ENCODE assay signal across 8 cellular contexts in genomic region chr1:6600410-6601048, GRCh38. TPM values are rescaled to one million over a fixed set of nuclear protein-coding genes. Genes with fewer than 3 reads are reported as not detected.
DNase-seq lines count a peak whose midpoint lies in the region; ATAC-seq, FAIRE-seq and TF ChIP-seq lines count a peak whose summit lies in the region.

No MANE protein-coding gene starts in this region.

- POLR2A ChIA-PET in HepG2 (lab: Yijun Ruan, JAX), result interaction anchor here (1.3 to 7.1 kb wide), 8 partner anchors 9 to 110 kb away, joined by 4 to 113 read pairs (median 6); partner anchors contain the start of genes NOL9, PHF13, PLEKHG5 and TAS1R1

- H3K27me3 ChIP-seq in BLaER1 (no peaks in the 10 kb centered on the region), HepG2 (ENCODE audit: control insufficient read depth in 1 of 2, insufficient read depth in 2 of 2, low read length in 2 of 2) (no peaks in the 10 kb centered on the region; a peak in 1 of 5 replicates), thymus (ENCODE audit: control insufficient read depth, insufficient read depth) (no peaks in the 10 kb centered on the region)

- peak; percentile 10; the same call in 1 of the 2 replicates for TF ChIP-seq RAD21 in HepG2 (CRISPR knock-in tag; IDR thresholded peaks at IDR 0.05)

- BruUV-seq in HepG2 (replicated peaks; lab: Mats Ljungman, UMichigan), result TSS peak; percentile 39

- H2AFZ ChIP-seq in HepG2 (ENCODE audit: low read length), result no peak overlapping the region

- CTCF ChIA-PET in HepG2 (lab: Yijun Ruan, JAX; ENCODE audit: low intra/inter-chr PET ratio, low total read pairs), result no interaction called here

- intact Hi-C loops in HepG2 (cut with micrococcal nuclease; ENCODE audit: unreplicated experiment), result loop anchor here (2.0 kb wide), 1 partner anchor 22 kb away; the partner anchor contains the start of gene ZBTB48

- no peak for TF ChIP-seq EP300 in HepG2 (IDR thresholded peaks at IDR 0.05; ENCODE audit: low read depth in 2 of 2, low read length in 2 of 2)
- TF ChIP-seq EP300 in HepG2 (CRISPR knock-in tag; IDR thresholded peaks at IDR 0.05; ENCODE audit: borderline replicate concordance), result no peak

- H3K27ac ChIP-seq in BLaER1 (peak overlapping the region; percentile 82), HepG2 (ENCODE audit: extremely low read length, insufficient read depth, low read length) (peak overlapping the region; percentile 100), thymus (ENCODE audit: low read depth) (peak overlapping the region; percentile 47)

- peaks cover 67% of the 10 kb centered on the region for H4K20me1 ChIP-seq in BLaER1
- H4K20me1 ChIP-seq in HepG2 (ENCODE audit: insufficient read depth, low read length), result peaks cover 51% of the 10 kb centered on the region

- H3K4me1 ChIP-seq in BLaER1, result peaks cover 43% of the 10 kb centered on the region
- H3K4me1 ChIP-seq in HepG2 (ENCODE audit: insufficient read depth, low read length), result peaks cover 52% of the 10 kb centered on the region
- H3K4me1 ChIP-seq in thymus (ENCODE audit: control insufficient read depth, insufficient read depth, low read length), result peaks cover 17% of the 10 kb centered on the region

- H3K9ac ChIP-seq in BLaER1 (peak overlapping the region; percentile 84), HepG2 (ENCODE audit: insufficient read depth, low read depth, low read length) (peak overlapping the region; percentile 87)

- H3K79me2 ChIP-seq in HepG2 (ENCODE audit: insufficient read depth, low read length), result peaks cover 56% of the 10 kb centered on the region

- H3K4me2 ChIP-seq in BLaER1 (peak overlapping the region; percentile 91), HepG2 (ENCODE audit: low read depth, low read length) (peak overlapping the region; percentile 97)

- peak; percentile 4 for ATAC-seq in HG03108 (IDR thresholded peaks at IDR 0.05; ENCODE audit: unreplicated experiment)
- ATAC-seq in HepG2, result no peak
- ATAC-seq in HG03457 (IDR thresholded peaks at IDR 0.05; ENCODE audit: unreplicated experiment), result no peak

- H3K36me3 ChIP-seq in BLaER1 (peaks cover 39% of the 10 kb centered on the region), HepG2 (replicated peaks in 1 of 2; ENCODE audit: control insufficient read depth in 1 of 2, insufficient read depth in 2 of 2, low read length in 2 of 2) (peaks cover 22 to 39% of the 10 kb centered on the region in 2 experiments), thymus (ENCODE audit: control insufficient read depth, insufficient read depth) (peaks cover 28% of the 10 kb centered on the region)

- 24% methylated on average over 8 of the region's 10 CpGs for WGBS in HepG2 (ENCODE audit: low lambda C conversion rate)
- WGBS in thymus, result 21% methylated on average over 10 of the region's 10 CpGs

- in situ Hi-C loops in astrocyte of the cerebellum (cut with HindIII; ENCODE audit: low sequenced_read_pairs), result no loop called here
- in situ Hi-C loops in HepG2 (cut with HindIII; ENCODE audit: extremely low pct_ligation_motif_present, low pct_unique_long_range_greater_than_20kb), result no loop called here
- in situ Hi-C loops in ACHN (cut with HindIII; ENCODE audit: low pct_ligation_motif_present, low pct_unique_long_range_greater_than_20kb, low sequenced_read_pairs), result no loop called here

- peak overlapping the region; percentile 77 for H3K4me3 ChIP-seq in BLaER1
- H3K4me3 ChIP-seq in astrocyte of the cerebellum (ENCODE audit: low read depth, low read length), result peak overlapping the region; percentile 89
- H3K4me3 ChIP-seq in HepG2 (replicated peaks in 1 of 3; ENCODE audit: insufficient read depth in 1 of 3, low read depth in 2 of 3, low read length in 3 of 3), result peak overlapping the region; percentile 77 to 93 (median 92)
- peak overlapping the region; percentile 92 for H3K4me3 ChIP-seq in thymus (ENCODE audit: low read length)

- no peak; a peak in 1 of 4 replicates for TF ChIP-seq POLR2A in HepG2 (IDR thresholded peaks at IDR 0.05; ENCODE audit: insufficient read depth in 1 of 2, low read depth in 2 of 2, low read length in 2 of 2)

- H3K9me3 ChIP-seq in BLaER1 (no peaks in the 10 kb centered on the region), HepG2 (ENCODE audit: low read length) (no peaks in the 10 kb centered on the region), thymus (ENCODE audit: control insufficient read depth) (no peaks in the 10 kb centered on the region)

- FAIRE-seq in HepG2 (lab: Jason Lieb, UNC), result no peak

- DNase-seq in astrocyte of the cerebellum (ENCODE audit: low read depth) (no peak), HepG2 (ENCODE audit: low spot score) (no peak), ACHN (no peak)
- DNase-seq in NK-92 treated with Interleukin-12 subunit alpha and Interleukin-12 subunit beta, amount 100 ng/mL, for 24 hours (lab: John Stamatoyannopoulos, UW), result no peak

- TF ChIP-seq CTCF in astrocyte of the cerebellum (IDR thresholded peaks at IDR 0.05; ENCODE audit: low read depth, low read length, missing control alignments) (no peak), HepG2 (CRISPR knock-in tag; IDR thresholded peaks at IDR 0.05) (no peak)

RNA-seq across cellular contexts. Expression of gene KLHL21, which starts 2.1 kb away (rescaled TPM):
- 20.9 and 25.0 TPM in 2 replicates for total RNA-seq in HepG2 (2016; rRNA removed; fragmentation: Illumina TruSeq; extraction: Trizol)
- 4.1 and 5.1 TPM in 2 replicates for total RNA-seq in HepG2 (2016; cell fraction: cytosol; rRNA removed; fragmentation: Illumina TruSeq; extraction: Trizol; ENCODE audit: low read depth)
- total RNA-seq in HepG2 (2016; cell fraction: insoluble cytoplasmic fraction; rRNA removed; fragmentation: Illumina TruSeq; extraction: Trizol), result 16.6 and 24.3 TPM in 2 replicates
- total RNA-seq in HepG2 (2016; cell fraction: membrane; rRNA removed; fragmentation: Illumina TruSeq; extraction: Trizol), result 11.5 and 11.6 TPM in 2 replicates
- total RNA-seq in HepG2 (2016; cell fraction: nucleus; rRNA removed; fragmentation: Illumina TruSeq; extraction: Trizol), result 22.1 and 26.1 TPM in 2 replicates
- polyA plus RNA-seq in HepG2 (2011; rRNA removed) (14.8 and 19.9 TPM in 2 replicates), thymus (13.6 TPM)
- 10.9 and 14.4 TPM in 2 replicates for polyA plus RNA-seq in HepG2 (2011; cell fraction: cytosol; rRNA removed)
- polyA plus RNA-seq in HepG2 (2011; cell fraction: nucleus; rRNA removed), result 95.0 and 99.0 TPM in 2 replicates
- polyA plus RNA-seq in HepG2 (2012), result 13.7 and 34.6 TPM in 2 replicates
- polyA plus RNA-seq in HepG2 (2016; cell fraction: cytosol; fragmentation: Illumina TruSeq; extraction: Trizol; ENCODE audit: low read depth), result 2.2 and 2.8 TPM in 2 replicates
- polyA plus RNA-seq in HepG2 (2016; cell fraction: insoluble cytoplasmic fraction; fragmentation: Illumina TruSeq; extraction: Trizol; ENCODE audit: low read depth), result 14.0 and 18.0 TPM in 2 replicates
- polyA plus RNA-seq in HepG2 (2016; cell fraction: membrane; fragmentation: Illumina TruSeq; extraction: Trizol; ENCODE audit: low read depth), result 4.8 and 5.2 TPM in 2 replicates
- polyA plus RNA-seq in HepG2 (2016; cell fraction: nucleus; fragmentation: Illumina TruSeq; extraction: Trizol; ENCODE audit: insufficient read depth, low read depth), result 41.5 and 42.6 TPM in 2 replicates
- polyA minus RNA-seq in HepG2 (2011; rRNA and poly(A)+ RNA removed; ENCODE audit: low replicate concordance), result 28.3 and 69.9 TPM in 2 replicates
- 21.0 and 26.5 TPM in 2 replicates for polyA minus RNA-seq in HepG2 (2011; cell fraction: cytosol; rRNA and poly(A)+ RNA removed)
- 34.2 and 40.8 TPM in 2 replicates for polyA minus RNA-seq in HepG2 (2011; cell fraction: nucleus; rRNA and poly(A)+ RNA removed)

RNA-seq across cellular contexts. Expression of gene PHF13, which starts 13.0 kb away (rescaled TPM):
- total RNA-seq in HepG2 (2016; rRNA removed; fragmentation: Illumina TruSeq; extraction: Trizol), result 7.4 and 8.4 TPM in 2 replicates
- 1.8 TPM in 2 replicates for total RNA-seq in HepG2 (2016; cell fraction: cytosol; rRNA removed; fragmentation: Illumina TruSeq; extraction: Trizol; ENCODE audit: low read depth)
- 7.7 and 8.2 TPM in 2 replicates for total RNA-seq in HepG2 (2016; cell fraction: insoluble cytoplasmic fraction; rRNA removed; fragmentation: Illumina TruSeq; extraction: Trizol)
- 5.3 and 5.8 TPM in 2 replicates for total RNA-seq in HepG2 (2016; cell fraction: membrane; rRNA removed; fragmentation: Illumina TruSeq; extraction: Trizol)
- total RNA-seq in HepG2 (2016; cell fraction: nucleus; rRNA removed; fragmentation: Illumina TruSeq; extraction: Trizol), result 8.5 and 10.6 TPM in 2 replicates
- polyA plus RNA-seq in HepG2 (2011; rRNA removed) (4.7 and 6.1 TPM in 2 replicates), thymus (11.4 TPM)
- 3.7 and 4.9 TPM in 2 replicates for polyA plus RNA-seq in HepG2 (2011; cell fraction: cytosol; rRNA removed)
- 9.9 and 12.6 TPM in 2 replicates for polyA plus RNA-seq in HepG2 (2011; cell fraction: nucleus; rRNA removed)
- polyA plus RNA-seq in HepG2 (2012), result 15.6 and 16.1 TPM in 2 replicates
- polyA plus RNA-seq in HepG2 (2016; cell fraction: cytosol; fragmentation: Illumina TruSeq; extraction: Trizol; ENCODE audit: low read depth), result 0.83 and 0.97 TPM in 2 replicates
- 9.5 and 10.6 TPM in 2 replicates for polyA plus RNA-seq in HepG2 (2016; cell fraction: insoluble cytoplasmic fraction; fragmentation: Illumina TruSeq; extraction: Trizol; ENCODE audit: low read depth)
- polyA plus RNA-seq in HepG2 (2016; cell fraction: membrane; fragmentation: Illumina TruSeq; extraction: Trizol; ENCODE audit: low read depth), result 2.9 and 3.0 TPM in 2 replicates
- 19.2 and 19.9 TPM in 2 replicates for polyA plus RNA-seq in HepG2 (2016; cell fraction: nucleus; fragmentation: Illumina TruSeq; extraction: Trizol; ENCODE audit: insufficient read depth, low read depth)
- 2.6 and 5.3 TPM in 2 replicates for polyA minus RNA-seq in HepG2 (2011; rRNA and poly(A)+ RNA removed; ENCODE audit: low replicate concordance)
- 4.9 and 7.5 TPM in 2 replicates for polyA minus RNA-seq in HepG2 (2011; cell fraction: cytosol; rRNA and poly(A)+ RNA removed)
- polyA minus RNA-seq in HepG2 (2011; cell fraction: nucleus; rRNA and poly(A)+ RNA removed), result 4.2 and 4.7 TPM in 2 replicates

RNA-seq across cellular contexts. Expression of gene ZBTB48, which starts 20.7 kb away (rescaled TPM):
- total RNA-seq in HepG2 (2016; rRNA removed; fragmentation: Illumina TruSeq; extraction: Trizol), result 13.8 and 17.1 TPM in 2 replicates
- 5.0 and 5.2 TPM in 2 replicates for total RNA-seq in HepG2 (2016; cell fraction: cytosol; rRNA removed; fragmentation: Illumina TruSeq; extraction: Trizol; ENCODE audit: low read depth)
- total RNA-seq in HepG2 (2016; cell fraction: insoluble cytoplasmic fraction; rRNA removed; fragmentation: Illumina TruSeq; extraction: Trizol), result 8.3 and 21.5 TPM in 2 replicates
- total RNA-seq in HepG2 (2016; cell fraction: membrane; rRNA removed; fragmentation: Illumina TruSeq; extraction: Trizol), result 5.7 and 8.8 TPM in 2 replicates
- 17.3 and 20.3 TPM in 2 replicates for total RNA-seq in HepG2 (2016; cell fraction: nucleus; rRNA removed; fragmentation: Illumina TruSeq; extraction: Trizol)
- polyA plus RNA-seq in HepG2 (2011; rRNA removed) (13.0 and 18.1 TPM in 2 replicates), thymus (124 TPM)
- polyA plus RNA-seq in HepG2 (2011; cell fraction: cytosol; rRNA removed), result 10.2 and 13.3 TPM in 2 replicates
- polyA plus RNA-seq in HepG2 (2011; cell fraction: nucleus; rRNA removed), result 62.4 and 69.3 TPM in 2 replicates
- 9.9 and 13.5 TPM in 2 replicates for polyA plus RNA-seq in HepG2 (2012)
- polyA plus RNA-seq in HepG2 (2016; cell fraction: cytosol; fragmentation: Illumina TruSeq; extraction: Trizol; ENCODE audit: low read depth), result 3.7 and 4.2 TPM in 2 replicates
- polyA plus RNA-seq in HepG2 (2016; cell fraction: insoluble cytoplasmic fraction; fragmentation: Illumina TruSeq; extraction: Trizol; ENCODE audit: low read depth), result 7.6 TPM in 2 replicates
- polyA plus RNA-seq in HepG2 (2016; cell fraction: membrane; fragmentation: Illumina TruSeq; extraction: Trizol; ENCODE audit: low read depth), result 5.0 and 5.6 TPM in 2 replicates
- 44.7 and 51.5 TPM in 2 replicates for polyA plus RNA-seq in HepG2 (2016; cell fraction: nucleus; fragmentation: Illumina TruSeq; extraction: Trizol; ENCODE audit: insufficient read depth, low read depth)
- 30.6 and 46.1 TPM in 2 replicates for polyA minus RNA-seq in HepG2 (2011; rRNA and poly(A)+ RNA removed; ENCODE audit: low replicate concordance)
- polyA minus RNA-seq in HepG2 (2011; cell fraction: cytosol; rRNA and poly(A)+ RNA removed), result 4.3 and 8.8 TPM in 2 replicates
- 18.5 and 19.6 TPM in 2 replicates for polyA minus RNA-seq in HepG2 (2011; cell fraction: nucleus; rRNA and poly(A)+ RNA removed)

RNA-seq across cellular contexts. Expression of gene THAP3, which starts 24.1 kb away (rescaled TPM):
- total RNA-seq in HepG2 (2016; rRNA removed; fragmentation: Illumina TruSeq; extraction: Trizol), result 14.9 and 15.0 TPM in 2 replicates
- 9.0 and 9.7 TPM in 2 replicates for total RNA-seq in HepG2 (2016; cell fraction: cytosol; rRNA removed; fragmentation: Illumina TruSeq; extraction: Trizol; ENCODE audit: low read depth)
- total RNA-seq in HepG2 (2016; cell fraction: insoluble cytoplasmic fraction; rRNA removed; fragmentation: Illumina TruSeq; extraction: Trizol), result 15.7 and 15.9 TPM in 2 replicates
- total RNA-seq in HepG2 (2016; cell fraction: membrane; rRNA removed; fragmentation: Illumina TruSeq; extraction: Trizol), result 12.2 and 13.1 TPM in 2 replicates
- 12.6 and 13.1 TPM in 2 replicates for total RNA-seq in HepG2 (2016; cell fraction: nucleus; rRNA removed; fragmentation: Illumina TruSeq; extraction: Trizol)
- polyA plus RNA-seq in HepG2 (2011; rRNA removed) (10.3 and 12.1 TPM in 2 replicates), thymus (22.2 TPM)
- 7.0 and 10.7 TPM in 2 replicates for polyA plus RNA-seq in HepG2 (2011; cell fraction: cytosol; rRNA removed)
- polyA plus RNA-seq in HepG2 (2011; cell fraction: nucleus; rRNA removed), result 24.3 and 30.1 TPM in 2 replicates
- polyA plus RNA-seq in HepG2 (2012), result 8.1 and 8.4 TPM in 2 replicates
- polyA plus RNA-seq in HepG2 (2016; cell fraction: cytosol; fragmentation: Illumina TruSeq; extraction: Trizol; ENCODE audit: low read depth), result 4.4 and 4.8 TPM in 2 replicates
- polyA plus RNA-seq in HepG2 (2016; cell fraction: insoluble cytoplasmic fraction; fragmentation: Illumina TruSeq; extraction: Trizol; ENCODE audit: low read depth), result 11.7 and 12.3 TPM in 2 replicates
- polyA plus RNA-seq in HepG2 (2016; cell fraction: membrane; fragmentation: Illumina TruSeq; extraction: Trizol; ENCODE audit: low read depth), result 5.1 and 6.0 TPM in 2 replicates
- 24.7 and 27.0 TPM in 2 replicates for polyA plus RNA-seq in HepG2 (2016; cell fraction: nucleus; fragmentation: Illumina TruSeq; extraction: Trizol; ENCODE audit: insufficient read depth, low read depth)
- polyA minus RNA-seq in HepG2 (2011; rRNA and poly(A)+ RNA removed; ENCODE audit: low replicate concordance), result 17.1 and 18.0 TPM in 2 replicates
- polyA minus RNA-seq in HepG2 (2011; cell fraction: cytosol; rRNA and poly(A)+ RNA removed), result 3.2 and 4.4 TPM in 2 replicates
- polyA minus RNA-seq in HepG2 (2011; cell fraction: nucleus; rRNA and poly(A)+ RNA removed), result 8.4 and 9.4 TPM in 2 replicates

RNA-seq across cellular contexts. Expression of gene TAS1R1, which starts 45.4 kb away (rescaled TPM):
- total RNA-seq in HepG2 (2016; rRNA removed; fragmentation: Illumina TruSeq; extraction: Trizol), result 0.98 and 1.4 TPM in 2 replicates
- 0.26 and 0.30 TPM in 2 replicates for total RNA-seq in HepG2 (2016; cell fraction: cytosol; rRNA removed; fragmentation: Illumina TruSeq; extraction: Trizol; ENCODE audit: low read depth)
- 1.4 and 1.7 TPM in 2 replicates for total RNA-seq in HepG2 (2016; cell fraction: insoluble cytoplasmic fraction; rRNA removed; fragmentation: Illumina TruSeq; extraction: Trizol)
- total RNA-seq in HepG2 (2016; cell fraction: membrane; rRNA removed; fragmentation: Illumina TruSeq; extraction: Trizol), result 1.1 and 2.0 TPM in 2 replicates
- 1.1 TPM in 2 replicates for total RNA-seq in HepG2 (2016; cell fraction: nucleus; rRNA removed; fragmentation: Illumina TruSeq; extraction: Trizol)
- polyA plus RNA-seq in HepG2 (2011; rRNA removed) (1.6 and 1.9 TPM in 2 replicates), thymus (not detected)
- 1.8 and 2.4 TPM in 2 replicates for polyA plus RNA-seq in HepG2 (2011; cell fraction: cytosol; rRNA removed)
- polyA plus RNA-seq in HepG2 (2011; cell fraction: nucleus; rRNA removed), result 0.93 and 1.9 TPM in 2 replicates
- polyA plus RNA-seq in HepG2 (2012), result 0.30 and 0.32 TPM in 2 replicates
- 0.71 and 0.72 TPM in 2 replicates for polyA plus RNA-seq in HepG2 (2016; cell fraction: cytosol; fragmentation: Illumina TruSeq; extraction: Trizol; ENCODE audit: low read depth)
- polyA plus RNA-seq in HepG2 (2016; cell fraction: insoluble cytoplasmic fraction; fragmentation: Illumina TruSeq; extraction: Trizol; ENCODE audit: low read depth), result 0.81 and 1.2 TPM in 2 replicates
- 1.2 TPM in 2 replicates for polyA plus RNA-seq in HepG2 (2016; cell fraction: membrane; fragmentation: Illumina TruSeq; extraction: Trizol; ENCODE audit: low read depth)
- 1.9 and 2.5 TPM in 2 replicates for polyA plus RNA-seq in HepG2 (2016; cell fraction: nucleus; fragmentation: Illumina TruSeq; extraction: Trizol; ENCODE audit: insufficient read depth, low read depth)
- polyA minus RNA-seq in HepG2 (2011; rRNA and poly(A)+ RNA removed; ENCODE audit: low replicate concordance), result 0.09 and 5.5 TPM in 2 replicates
- polyA minus RNA-seq in HepG2 (2011; cell fraction: cytosol; rRNA and poly(A)+ RNA removed), result 0.79 and 1.3 TPM in 2 replicates
- polyA minus RNA-seq in HepG2 (2011; cell fraction: nucleus; rRNA and poly(A)+ RNA removed), result 0.26 and 1.2 TPM in 2 replicates

Comparison
In these comparisons a context has a peak if more than half of its experiments do, and no peak if none do; other contexts are left out.
1. H3K27ac ChIP-seq: peak in every context shown above with its lines; median percentile 100 in HepG2; 82 in BLaER1; 47 in thymus.